In genomic region chr2:240130393-240131195, GRCh38 we compare ENCODE assay signal across 19 cellular contexts. TPM values are rescaled to one million over a fixed set of nuclear protein-coding genes. Genes with fewer than 3 reads are reported as not detected.
DNase-seq lines count a peak whose midpoint lies in the region; ATAC-seq, FAIRE-seq and TF ChIP-seq lines count a peak whose summit lies in the region.
"Had no signal": no experiment of that assay in that cellular context is flagged by ENCODE, and none has a peak within 500 bp of the region (broad histone marks: within the 10 kb centered on the region; RNA-seq: fewer than 3 reads in every experiment).

No MANE protein-coding gene starts in this region.

- no peaks in the 10 kb centered on the region for H3K9me3 Mint-ChIP-seq in activated T-cell treated with anti-CD3 and anti-CD28 coated beads, Interleukin-2, amount 50 U/mL, for 24 hours
- peaks cover 11% of the 10 kb centered on the region for H3K9me3 Mint-ChIP-seq in chondrocyte (ENCODE audit: low read depth)
- H3K9me3 Mint-ChIP-seq: IgD-negative memory B cell had no signal

- H3K9me3 ChIP-seq in BE2C, result no peaks in the 10 kb centered on the region

- peaks cover 58% of the 10 kb centered on the region for H3K36me3 ChIP-seq in BE2C

- FAIRE-seq in D721Med (lab: Jason Lieb, UNC), result no peak
- FAIRE-seq: A204.1 had no signal

- H3K36me3 Mint-ChIP-seq in activated T-cell treated with anti-CD3 and anti-CD28 coated beads, Interleukin-2, amount 50 U/mL, for 24 hours (ENCODE audit: low read depth), result peaks cover 96% of the 10 kb centered on the region
- H3K36me3 Mint-ChIP-seq in chondrocyte (ENCODE audit: low read depth), result peaks cover 50% of the 10 kb centered on the region

- no peak for ATAC-seq in HG02981 (IDR thresholded peaks at IDR 0.05; ENCODE audit: unreplicated experiment)

- no peaks in the 10 kb centered on the region for H3K27me3 Mint-ChIP-seq in activated T-cell treated with anti-CD3 and anti-CD28 coated beads, Interleukin-2, amount 50 U/mL, for 24 hours
- no peaks in the 10 kb centered on the region for H3K27me3 Mint-ChIP-seq in chondrocyte (ENCODE audit: low read depth)
- H3K27me3 Mint-ChIP-seq: IgD-negative memory B cell had no signal

- no peak overlapping the region for H3K4me3 Mint-ChIP-seq in activated T-cell treated with anti-CD3 and anti-CD28 coated beads, Interleukin-2, amount 50 U/mL, for 24 hours
- no peak overlapping the region for H3K4me3 Mint-ChIP-seq in chondrocyte (ENCODE audit: unreplicated experiment)

- H3K27ac Mint-ChIP-seq in activated T-cell treated with anti-CD3 and anti-CD28 coated beads, Interleukin-2, amount 50 U/mL, for 24 hours, result peak overlapping the region; percentile 44
- no peak overlapping the region for H3K27ac Mint-ChIP-seq in chondrocyte (ENCODE audit: unreplicated experiment)

- no peaks in the 10 kb centered on the region for H3K27me3 ChIP-seq in BE2C

- no peak for TF ChIP-seq CTCF in BE2C (IDR thresholded peaks at IDR 0.05; ENCODE audit: low read depth, low read length)
- no peak for TF ChIP-seq CTCF in chondrocyte (IDR thresholded peaks at IDR 0.05)
- no peak for TF ChIP-seq CTCF in D721Med (IDR thresholded peaks at IDR 0.05; ENCODE audit: insufficient read depth, missing control alignments)

- no peaks in the 10 kb centered on the region; the same call in 1 of the 2 replicates for H3K4me1 ChIP-seq in BE2C

- intact Hi-C loops in posterior vena cava (cut with DNase I), result no loop called here

- peak; percentile 11 for DNase-seq in activated T-cell treated with anti-CD3 and anti-CD28 coated beads, Interleukin-2, amount 50 U/mL, for 24 hours
- DNase-seq in activated T-cell treated with anti-CD3 and anti-CD28 coated beads, Interleukin-2, amount 50 U/mL, for 1 hour, result no peak
- DNase-seq in BE2C (peak; percentile 3), chondrocyte (ENCODE audit: low spot score) (peak; percentile 71), posterior vena cava (ENCODE audit: low spot score) (peak; percentile 74), NCI-H1105 (lab: John Stamatoyannopoulos, UW) (no peak), D721Med (ENCODE audit: insufficient read length, low spot score) (no peak)
- DNase-seq: COR-L47, NCI-H1417, NCI-H1930, NCI-H2171, NCI-H446 treated with DMSO at 0.1 percent for 48 hours, NCI-H748 treated with DMSO at 0.1 percent for 48 hours had no signal

- H3K4me3 ChIP-seq in BE2C (ENCODE audit: low read depth, low read length), result no peak overlapping the region

- peaks cover 21% of the 10 kb centered on the region for H3K4me1 Mint-ChIP-seq in activated T-cell treated with anti-CD3 and anti-CD28 coated beads, Interleukin-2, amount 50 U/mL, for 24 hours (ENCODE audit: low read depth)
- H3K4me1 Mint-ChIP-seq in chondrocyte (ENCODE audit: low read depth), result peaks cover 18% of the 10 kb centered on the region

RNA-seq across cellular contexts. Expression of gene COPS9, which starts 5.5 kb away (rescaled TPM):
- polyA plus RNA-seq in BE2C (2012; ENCODE audit: insufficient read depth, insufficient read length, low read depth), result 395 TPM
- 139 to 162 TPM (median 140 TPM) in 3 replicates for total RNA-seq in chondrocyte
- total RNA-seq in posterior vena cava, result 100 to 1,000 TPM in 1 of 2 donors, 10 to 100 TPM in 1; 93.3 to 127 TPM

RNA-seq across cellular contexts. Expression of gene OTOS, which starts 9.9 kb away (rescaled TPM):
- not detected for polyA plus RNA-seq in BE2C (2012; ENCODE audit: insufficient read depth, insufficient read length, low read depth)
- total RNA-seq in chondrocyte (not detected in 3 replicates), posterior vena cava (not detected)
- total RNA-seq: H7, HT-29, LHCN-M2 had no signal
- polyA plus RNA-seq: IgD-negative memory B cell had no signal

Comparison
In these comparisons a context has a peak if more than half of its experiments do, and no peak if none do; other contexts are left out.
1. DNase-seq: peak in activated T-cell treated with anti-CD3 and anti-CD28 coated beads, Interleukin-2, amount 50 U/mL, for 24 hours (single experiment), BE2C (single experiment), chondrocyte (single experiment) and posterior vena cava (single experiment); none in activated T-cell treated with anti-CD3 and anti-CD28 coated beads, Interleukin-2, amount 50 U/mL, for 1 hour (single experiment), NCI-H1105 (single experiment) and D721Med (single experiment).